In the genomic region with DNA sequence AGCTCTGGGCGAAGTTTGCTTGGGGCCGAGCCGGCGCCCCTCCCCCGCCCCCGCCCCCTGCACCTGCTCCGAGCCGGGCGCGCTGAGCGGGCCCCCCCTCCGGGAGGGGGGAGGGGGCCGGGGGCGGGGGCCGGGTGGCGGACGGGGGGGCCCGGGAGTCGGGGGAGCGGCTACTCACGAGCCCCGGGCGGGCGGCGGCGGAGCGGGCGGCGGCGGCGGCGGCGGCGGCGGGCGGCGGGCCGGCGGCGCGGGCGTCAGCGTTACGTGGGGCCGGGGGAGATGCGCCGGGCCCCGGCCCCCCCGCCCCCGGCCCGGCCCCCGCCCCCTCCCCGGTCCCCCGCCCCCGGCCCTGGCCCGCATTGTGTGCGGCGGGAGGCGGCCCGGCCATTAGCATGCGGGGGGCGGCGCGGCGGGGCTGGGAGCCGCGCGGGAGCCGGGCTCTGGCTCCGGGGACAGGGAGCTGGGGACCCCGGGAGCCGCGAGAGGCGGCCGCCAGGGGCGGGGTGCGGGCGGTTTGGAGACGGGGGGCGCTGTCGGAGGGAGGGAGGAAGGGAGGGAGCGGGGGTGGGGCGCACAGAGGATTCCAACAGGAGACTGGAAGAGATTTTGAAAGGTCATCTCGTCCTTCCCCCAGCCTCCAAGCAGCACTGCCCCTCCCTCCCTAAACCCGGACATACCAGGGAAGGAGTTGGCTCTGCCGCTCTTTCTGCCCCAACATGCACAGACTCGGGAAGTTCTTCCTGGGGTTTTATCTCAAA, we compare ENCODE assay signal across 8 cellular contexts. TPM values are rescaled to one million over a fixed set of nuclear protein-coding genes. Genes with fewer than 3 reads are reported as not detected.
DNase-seq lines count a peak whose midpoint lies in the region; ATAC-seq, FAIRE-seq and TF ChIP-seq lines count a peak whose summit lies in the region.

Gene ZNF219, minus strand, starts transcription at position 522 of the 758 bp plus-strand sequence. CDS start 5,064 bp downstream, outside the sequence.

- no peaks in the 10 kb centered on the region for H3K9me3 ChIP-seq in gastroesophageal sphincter

- peaks cover 0 to 1% of the 10 kb centered on the region in 2 donors for H3K36me3 ChIP-seq in gastroesophageal sphincter

- 0% methylated on average over 1 to 2 of the region's 87 CpGs for WGBS in gastroesophageal sphincter (ENCODE audit: low coverage in 1 of 2), 2 donors

- H3K27me3 Mint-ChIP-seq in activated CD4-positive, alpha-beta T cell treated with anti-CD3 and anti-CD28 coated beads, Interleukin-2, amount 10 ng/mL, durations not matched to agents 24 days and 14 days: peaks cover 20% of the 10 kb centered on the region
- H3K27me3 Mint-ChIP-seq in nephron progenitor cell (ENCODE audit: low read depth, poor library complexity): no peaks in the 10 kb centered on the region

- H3K27ac Mint-ChIP-seq in activated CD4-positive, alpha-beta T cell treated with anti-CD3 and anti-CD28 coated beads, Interleukin-2, amount 10 ng/mL, durations not matched to agents 24 days and 14 days: peak within 1 kb of the TSS; percentile 61
- peak within 1 kb of the TSS; percentile 80 to 89 for H3K27ac Mint-ChIP-seq in activated naive CD4-positive, alpha-beta T cell treated with anti-CD3 and anti-CD28 coated beads, Interleukin-2, amount 50 U/mL, for 72 hours
- H3K27ac Mint-ChIP-seq in nephron progenitor cell: peak within 1 kb of the TSS; percentile 91

- H3K4me1 ChIP-seq in gastroesophageal sphincter: peaks cover 7 to 74% (median 18%) of the 10 kb centered on the region in 3 donors

- TF ChIP-seq CTCF in gastroesophageal sphincter (IDR thresholded peaks at IDR 0.05): peak in 1 of 4 experiments; percentile 36
- no peak for TF ChIP-seq CTCF in nephron progenitor cell (IDR thresholded peaks at IDR 0.05)

- peak within 1 kb of the TSS; percentile 68 to 81 for H3K4me3 ChIP-seq in gastroesophageal sphincter

- no peaks in the 10 kb centered on the region for H3K36me3 Mint-ChIP-seq in activated CD4-positive, alpha-beta T cell treated with anti-CD3 and anti-CD28 coated beads, Interleukin-2, amount 10 ng/mL, durations not matched to agents 24 days and 14 days (ENCODE audit: low read depth)
- peaks cover 2 to 9% of the 10 kb centered on the region in 2 donors for H3K36me3 Mint-ChIP-seq in activated naive CD4-positive, alpha-beta T cell treated with anti-CD3 and anti-CD28 coated beads, Interleukin-2, amount 50 U/mL, for 72 hours
- peaks cover 6% of the 10 kb centered on the region for H3K36me3 Mint-ChIP-seq in nephron progenitor cell (ENCODE audit: low read depth)

- H3K27ac ChIP-seq in gastroesophageal sphincter: peak within 1 kb of the TSS; percentile 89 to 99 (median 98)

- TF ChIP-seq EP300 in gastroesophageal sphincter (IDR thresholded peaks at IDR 0.05): no peak

- no peak for TF ChIP-seq POLR2A in gastroesophageal sphincter (IDR thresholded peaks at IDR 0.05)
- no peak for TF ChIP-seq POLR2A in GM12892 (IDR thresholded peaks at IDR 0.05; ENCODE audit: low read depth, low read length)

- H3K9me3 Mint-ChIP-seq in activated CD4-positive, alpha-beta T cell treated with anti-CD3 and anti-CD28 coated beads, Interleukin-2, amount 10 ng/mL, durations not matched to agents 24 days and 14 days: no peaks in the 10 kb centered on the region
- no peaks in the 10 kb centered on the region for H3K9me3 Mint-ChIP-seq in activated naive CD4-positive, alpha-beta T cell treated with anti-CD3 and anti-CD28 coated beads, Interleukin-2, amount 50 U/mL, for 72 hours
- no peaks in the 10 kb centered on the region for H3K9me3 Mint-ChIP-seq in nephron progenitor cell

- FAIRE-seq in GM12892 (lab: Jason Lieb, UNC): no peak

- peak within 1 kb of the TSS; percentile 84 for H3K4me3 Mint-ChIP-seq in activated CD4-positive, alpha-beta T cell treated with anti-CD3 and anti-CD28 coated beads, Interleukin-2, amount 10 ng/mL, durations not matched to agents 24 days and 14 days
- peak within 1 kb of the TSS; percentile 91 for H3K4me3 Mint-ChIP-seq in nephron progenitor cell

- peak; percentile 56 to 59 for ATAC-seq in activated naive CD4-positive, alpha-beta T cell treated with anti-CD3 and anti-CD28 coated beads, Interleukin-2, amount 50 U/mL, for 72 hours
- ATAC-seq in gastroesophageal sphincter: peak; percentile 54

- intact Hi-C loops in activated CD4-positive, alpha-beta T cell treated with anti-CD3 and anti-CD28 coated beads, Interleukin-2, amount 10 ng/mL, durations not matched to agents 24 days and 14 days (cut with micrococcal nuclease): no loop called here

- DNase-seq in activated CD4-positive, alpha-beta T cell treated with anti-CD3 and anti-CD28 coated beads, Interleukin-2, amount 10 ng/mL, durations not matched to agents 24 days and 14 days: peak; percentile 79
- no peak for DNase-seq in activated CD4-positive, alpha-beta T cell treated with anti-CD3 and anti-CD28 coated beads for 4 hours
- DNase-seq in NCI-H460 (ENCODE audit: extremely low read depth, low read depth): peak; percentile 45
- DNase-seq in activated naive CD4-positive, alpha-beta T cell treated with anti-CD3 and anti-CD28 coated beads, Interleukin-2, amount 50 U/mL, for 72 hours (ENCODE audit: low spot score in 2 of 2): no peak
- peak; percentile 73 for DNase-seq in nephron progenitor cell
- DNase-seq in GM12892 (ENCODE audit: insufficient read length): no peak
- no peak for DNase-seq in NK-92 (lab: John Stamatoyannopoulos, UW; ENCODE audit: unreplicated experiment)

- H3K27me3 ChIP-seq in gastroesophageal sphincter: no peaks in the 10 kb centered on the region

- H3K4me1 Mint-ChIP-seq in activated CD4-positive, alpha-beta T cell treated with anti-CD3 and anti-CD28 coated beads, Interleukin-2, amount 10 ng/mL, durations not matched to agents 24 days and 14 days: peaks cover 26% of the 10 kb centered on the region
- peaks cover 86% of the 10 kb centered on the region for H3K4me1 Mint-ChIP-seq in nephron progenitor cell

RNA-seq across cellular contexts. Expression of gene ZNF219, which starts in this region (rescaled TPM):
- total RNA-seq in activated CD4-positive, alpha-beta T cell treated with anti-CD3 and anti-CD28 coated beads, Interleukin-2, amount 10 ng/mL, durations not matched to agents 24 days and 14 days: 6.5 and 8.3 TPM in 2 replicates
- total RNA-seq in NCI-H460 (2014; rRNA removed; shearing (Covaris generic)): 23.5 and 27.7 TPM in 2 replicates
- 114 and 119 TPM in 2 replicates for polyA plus RNA-seq in NCI-H460 (2014; cell fraction: nucleus; rRNA removed)
- 10 to 100 TPM; 10.0 to 21.9 TPM for total RNA-seq in activated naive CD4-positive, alpha-beta T cell treated with anti-CD3 and anti-CD28 coated beads, Interleukin-2, amount 50 U/mL, for 72 hours
- total RNA-seq in gastroesophageal sphincter: 100 to 1,000 TPM in 1 of 4 donors, 10 to 100 TPM in 3; 42.5 to 112 (median 77.4) TPM
- 0.66 TPM for polyA plus RNA-seq in GM12892 (2012; ENCODE audit: missing spikeins)

Comparison
In these comparisons a context has a peak if more than half of its experiments do, and no peak if none do; other contexts are left out.
1. DNase-seq: peak in activated CD4-positive, alpha-beta T cell treated with anti-CD3 and anti-CD28 coated beads, Interleukin-2, amount 10 ng/mL, durations not matched to agents 24 days and 14 days (single experiment), NCI-H460 (single experiment) and nephron progenitor cell (single experiment); none in activated CD4-positive, alpha-beta T cell treated with anti-CD3 and anti-CD28 coated beads for 4 hours (0 of 2), activated naive CD4-positive, alpha-beta T cell treated with anti-CD3 and anti-CD28 coated beads, Interleukin-2, amount 50 U/mL, for 72 hours (0 of 2), GM12892 (single experiment) and NK-92 (single experiment).
2. Peak in every context shown above with its lines, with median percentiles within 50 percentile points of each other: H3K27ac Mint-ChIP-seq.